In the genomic region with DNA sequence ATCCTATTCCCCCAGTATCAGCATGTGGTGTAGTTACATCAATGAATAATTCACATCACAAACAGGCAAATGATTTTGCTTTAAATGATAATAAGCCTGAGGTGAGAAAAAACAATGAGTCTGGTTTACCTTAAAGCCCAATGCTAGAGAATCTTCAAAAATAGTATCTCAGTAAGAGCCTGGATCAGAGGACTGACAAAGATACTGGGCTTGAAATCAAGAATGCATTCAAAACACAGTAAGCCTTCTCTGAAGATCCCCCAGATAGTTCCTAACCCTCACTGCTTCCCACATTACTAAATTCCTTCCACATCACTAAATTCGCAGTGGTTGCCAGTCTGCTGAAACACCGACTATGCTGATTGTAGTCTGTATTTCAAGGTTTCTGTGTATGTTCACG, we compare ENCODE assay signal across 26 cellular contexts.
"Had no signal": no experiment of that assay in that cellular context is flagged by ENCODE, and none has a peak within 500 bp of the region (broad histone marks: within the 10 kb centered on the region; RNA-seq: fewer than 3 reads in every experiment).

No MANE protein-coding gene starts in this region.

- H3K4me3 Mint-ChIP-seq: activated B cell treated with CpG ODN at 0.5 μM for 24 hours; activated CD4-positive, alpha-beta T cell treated with anti-CD3 and anti-CD28 coated beads, Interleukin-2, amount 10 ng/mL, durations not matched to agents 24 days and 14 days; activated naive CD4-positive, alpha-beta T cell treated with anti-CD3 and anti-CD28 coated beads for 36 hours; activated naive CD8-positive, alpha-beta T cell; activated T-cell treated with anti-CD3 and anti-CD28 coated beads, Interleukin-2, amount 50 U/mL, for 4 hours; T-helper 1 cell treated with Interleukin-12 subunit alpha and Interleukin-12 subunit beta and Interleukin-4 antibody, amounts not matched to agents 30 μg/mL and 1 μg/mL, for 36 hours had no signal

- H3K27ac ChIP-seq: SJSA1 had no signal

- H3K4me3 ChIP-seq: SJSA1 had no signal

- H3K9me3 Mint-ChIP-seq: activated B cell treated with CpG ODN at 0.5 μM for 24 hours; activated CD4-positive, alpha-beta T cell treated with anti-CD3 and anti-CD28 coated beads, Interleukin-2, amount 10 ng/mL, durations not matched to agents 24 days and 14 days; activated naive CD4-positive, alpha-beta T cell treated with anti-CD3 and anti-CD28 coated beads for 36 hours; activated T-cell treated with anti-CD3 and anti-CD28 coated beads, Interleukin-2, amount 50 U/mL, for 4 hours; T-helper 1 cell treated with Interleukin-12 subunit alpha and Interleukin-12 subunit beta and Interleukin-4 antibody, amounts not matched to agents 30 μg/mL and 1 μg/mL, for 36 hours had no signal

- H3K27me3 Mint-ChIP-seq: activated B cell treated with CpG ODN at 0.5 μM for 24 hours; activated CD4-positive, alpha-beta T cell treated with anti-CD3 and anti-CD28 coated beads, Interleukin-2, amount 10 ng/mL, durations not matched to agents 24 days and 14 days had no signal

- DNase-seq: activated B cell treated with CpG ODN at 0.5 μM for 24 hours; activated CD4-positive, alpha-beta T cell treated with anti-CD3 and anti-CD28 coated beads for 1 hour; activated CD4-positive, alpha-beta T cell treated with anti-CD3 and anti-CD28 coated beads, Interleukin-2, amount 10 ng/mL, durations not matched to agents 24 days and 14 days; activated CD4-positive, alpha-beta T cell treated with anti-CD3 and anti-CD28 coated beads, Interleukin-2, amount 50 U/mL, for 48 hours; activated CD8-positive, alpha-beta memory T cell treated with anti-CD3 and anti-CD28 coated beads for 24 hours; activated effector memory CD4-positive, alpha-beta T cell treated with anti-CD3 and anti-CD28 coated beads, Interleukin-2, amount 50 U/mL, for 16 hours; activated naive CD4-positive, alpha-beta T cell treated with anti-CD3 and anti-CD28 coated beads for 36 hours; activated T-cell treated with anti-CD3 and anti-CD28 coated beads, Interleukin-2, amount 50 U/mL, for 4 hours; amygdala; cerebellar nuclear complex; Kasumi-1; NCI-H1105 treated with DMSO at 0.1 percent for 48 hours; NCI-H1436 treated with DMSO at 0.1 percent for 48 hours; NCI-H187; NCI-H2081; NCI-H446; NCI-H524; PC-3; SHP77; SW 1271 had no signal

- H3K27me3 ChIP-seq: SJSA1 had no signal

- H3K9me3 ChIP-seq: SJSA1 had no signal

- H3K4me1 Mint-ChIP-seq: activated B cell treated with CpG ODN at 0.5 μM for 24 hours; activated CD4-positive, alpha-beta T cell treated with anti-CD3 and anti-CD28 coated beads, Interleukin-2, amount 10 ng/mL, durations not matched to agents 24 days and 14 days had no signal

- H3K36me3 ChIP-seq: SJSA1 had no signal

- H3K4me1 ChIP-seq: SJSA1 had no signal

- H3K36me3 Mint-ChIP-seq: activated naive CD8-positive, alpha-beta T cell had no signal

- H3K27ac Mint-ChIP-seq: activated B cell treated with CpG ODN at 0.5 μM for 24 hours; activated CD4-positive, alpha-beta T cell treated with anti-CD3 and anti-CD28 coated beads, Interleukin-2, amount 10 ng/mL, durations not matched to agents 24 days and 14 days; activated naive CD4-positive, alpha-beta T cell treated with anti-CD3 and anti-CD28 coated beads for 36 hours; activated naive CD8-positive, alpha-beta T cell; T-helper 1 cell treated with Interleukin-12 subunit alpha and Interleukin-12 subunit beta and Interleukin-4 antibody, amounts not matched to agents 30 μg/mL and 1 μg/mL, for 36 hours had no signal

- FAIRE-seq: astrocyte, RCC 7860 had no signal

- ATAC-seq: activated T-cell treated with anti-CD3 and anti-CD28 coated beads, Interleukin-2, amount 50 U/mL, for 4 hours; PC-3; SK-N-SH treated with all-trans-retinoic acid at 6 μM for 48 hours had no signal
